In the genomic region with DNA sequence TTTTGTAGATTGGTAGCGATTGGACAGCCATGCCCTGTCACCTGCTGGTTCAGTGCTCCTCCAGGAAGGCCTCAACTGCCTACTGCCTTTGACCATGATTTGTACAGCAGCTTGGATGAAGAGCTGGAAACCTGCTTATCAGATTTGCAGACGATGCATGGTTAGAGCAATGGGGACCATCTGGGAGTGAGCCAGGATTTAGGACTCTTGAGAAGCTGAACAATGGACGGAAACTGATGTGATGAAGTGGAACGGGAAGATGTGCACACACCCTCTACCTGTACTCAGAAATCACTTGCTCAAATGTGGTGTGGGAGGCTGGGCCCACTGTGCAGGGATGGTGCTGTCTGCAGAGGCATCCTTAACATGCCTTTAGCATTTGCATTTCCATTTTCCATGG, we compare ENCODE assay signal across 12 cellular contexts. TPM values are rescaled to one million over a fixed set of nuclear protein-coding genes. Genes with fewer than 3 reads are reported as not detected.
DNase-seq lines count a peak whose midpoint lies in the region; ATAC-seq and TF ChIP-seq lines count a peak whose summit lies in the region.
"Had no signal": no experiment of that assay in that cellular context is flagged by ENCODE, and none has a peak within 500 bp of the region (broad histone marks: within the 10 kb centered on the region; RNA-seq: fewer than 3 reads in every experiment).

No MANE protein-coding gene starts in this region.

- CTCF ChIA-PET in activated CD4-positive, alpha-beta T cell treated with anti-CD3 and anti-CD28 coated beads, Interleukin-2, amount 10 ng/mL, durations not matched to agents 7 days and 5 days (lab: Charles Lee) = interaction anchor here (1.1 to 1.8 kb wide), 3 partner anchors 10 to 16 kb away, joined by 3 to 6 read pairs (median 3); no protein-coding TSS in a partner anchor
- CTCF ChIA-PET in activated CD8-positive, alpha-beta T cell treated with anti-CD3 and anti-CD28 coated beads for 36 hours (lab: Charles Lee) = interaction anchor here (0.9 kb wide), 1 partner anchor 24 kb away, joined by 3 read pairs; no protein-coding TSS in a partner anchor
- CTCF ChIA-PET in SK-N-SH (lab: Yijun Ruan, JAX) = no interaction called here

- H3K4me3 ChIP-seq in SK-N-SH (ENCODE audit: low read depth in 2 of 2, low read length in 1 of 2) = no peak overlapping the region
- H3K4me3 ChIP-seq: lung, SJCRH30, vagina had no signal

- TF ChIP-seq RAD21 in SK-N-SH (IDR thresholded peaks at IDR 0.05; ENCODE audit: low read length) = no peak

- no peak overlapping the region for H2AFZ ChIP-seq in SK-N-SH (ENCODE audit: low read depth)

- no peaks in the 10 kb centered on the region for H3K27me3 Mint-ChIP-seq in activated CD4-positive, alpha-beta T cell treated with anti-CD3 and anti-CD28 coated beads, Interleukin-2, amount 10 ng/mL, durations not matched to agents 7 days and 5 days
- H3K27me3 Mint-ChIP-seq in activated CD8-positive, alpha-beta T cell treated with anti-CD3 and anti-CD28 coated beads for 36 hours = no peaks in the 10 kb centered on the region
- H3K27me3 Mint-ChIP-seq in natural killer cell (ENCODE audit: low read depth in 2 of 2) = no peaks in the 10 kb centered on the region

- H4K20me1 ChIP-seq in SK-N-SH (ENCODE audit: insufficient read depth) = peaks cover 75% of the 10 kb centered on the region

- H3K27ac Mint-ChIP-seq in activated CD4-positive, alpha-beta T cell treated with anti-CD3 and anti-CD28 coated beads, Interleukin-2, amount 10 ng/mL, durations not matched to agents 7 days and 5 days = peak overlapping the region; percentile 93
- H3K27ac Mint-ChIP-seq in activated CD8-positive, alpha-beta T cell treated with anti-CD3 and anti-CD28 coated beads for 36 hours = peak overlapping the region; percentile 93
- peak overlapping the region; percentile 91 to 93 for H3K27ac Mint-ChIP-seq in natural killer cell

- peaks cover 4% of the 10 kb centered on the region for H3K9me3 Mint-ChIP-seq in activated CD4-positive, alpha-beta T cell treated with anti-CD3 and anti-CD28 coated beads, Interleukin-2, amount 10 ng/mL, durations not matched to agents 7 days and 5 days
- no peaks in the 10 kb centered on the region for H3K9me3 Mint-ChIP-seq in activated CD8-positive, alpha-beta T cell treated with anti-CD3 and anti-CD28 coated beads for 36 hours
- H3K9me3 Mint-ChIP-seq in natural killer cell = no peaks in the 10 kb centered on the region

- intact Hi-C loops in activated CD8-positive, alpha-beta T cell treated with anti-CD3 and anti-CD28 coated beads for 36 hours (cut with micrococcal nuclease) = no loop called here
- intact Hi-C loops in natural killer cell (cut with micrococcal nuclease) = no loop called here

- no peaks in the 10 kb centered on the region for H3K36me3 ChIP-seq in SK-N-SH (replicated peaks in 1 of 2; ENCODE audit: control insufficient read depth in 1 of 2, insufficient read depth in 2 of 2, low read length in 1 of 2)
- H3K36me3 ChIP-seq: SJCRH30, vagina had no signal

- no peak for TF ChIP-seq CTCF in activated CD8-positive, alpha-beta T cell treated with anti-CD3 and anti-CD28 coated beads for 36 hours (IDR thresholded peaks at IDR 0.05)
- TF ChIP-seq CTCF in natural killer cell (IDR thresholded peaks at IDR 0.05) (no peak), SK-N-SH (IDR thresholded peaks at IDR 0.05) (no peak)

- H3K4me3 Mint-ChIP-seq in activated CD4-positive, alpha-beta T cell treated with anti-CD3 and anti-CD28 coated beads, Interleukin-2, amount 10 ng/mL, durations not matched to agents 7 days and 5 days = peak overlapping the region; percentile 23
- no peak overlapping the region for H3K4me3 Mint-ChIP-seq in activated CD8-positive, alpha-beta T cell treated with anti-CD3 and anti-CD28 coated beads for 36 hours
- no peak overlapping the region for H3K4me3 Mint-ChIP-seq in natural killer cell

- H3F3A ChIP-seq in SK-N-SH (replicated peaks; ENCODE audit: insufficient read depth) = no peaks in the 10 kb centered on the region

- H3K27ac ChIP-seq in SK-N-SH (ENCODE audit: low read depth in 2 of 2, low read length in 1 of 2) = no peak overlapping the region
- H3K27ac ChIP-seq: SJCRH30, vagina, VCaP had no signal

- 91% methylated on average over 4 of the region's 4 CpGs for WGBS in SK-N-SH (ENCODE audit: low lambda C conversion rate)

- no peaks in the 10 kb centered on the region for H3K9me2 ChIP-seq in SK-N-SH

- H3K36me3 Mint-ChIP-seq in activated CD4-positive, alpha-beta T cell treated with anti-CD3 and anti-CD28 coated beads, Interleukin-2, amount 10 ng/mL, durations not matched to agents 7 days and 5 days (ENCODE audit: low read depth) = peaks cover 64% of the 10 kb centered on the region
- H3K36me3 Mint-ChIP-seq in activated CD8-positive, alpha-beta T cell treated with anti-CD3 and anti-CD28 coated beads for 36 hours (ENCODE audit: low read depth) = peaks cover 69% of the 10 kb centered on the region
- H3K36me3 Mint-ChIP-seq in natural killer cell = no peaks in the 10 kb centered on the region

- no peaks in the 10 kb centered on the region for H3K9me3 ChIP-seq in SK-N-SH
- H3K9me3 ChIP-seq: SJCRH30, vagina had no signal

- peaks cover 94% of the 10 kb centered on the region for H3K4me1 Mint-ChIP-seq in activated CD4-positive, alpha-beta T cell treated with anti-CD3 and anti-CD28 coated beads, Interleukin-2, amount 10 ng/mL, durations not matched to agents 7 days and 5 days
- peaks cover 97% of the 10 kb centered on the region for H3K4me1 Mint-ChIP-seq in activated CD8-positive, alpha-beta T cell treated with anti-CD3 and anti-CD28 coated beads for 36 hours (ENCODE audit: low read depth)
- peaks cover 82 to 90% of the 10 kb centered on the region in 2 donors for H3K4me1 Mint-ChIP-seq in natural killer cell

- peaks cover 82% of the 10 kb centered on the region for H3K79me2 ChIP-seq in SK-N-SH (ENCODE audit: insufficient read depth)

- H3K4me2 ChIP-seq in SK-N-SH = no peak overlapping the region

- no peak overlapping the region for H3K9ac ChIP-seq in SK-N-SH

- H3K27me3 ChIP-seq in SK-N-SH (ENCODE audit: insufficient read depth) = no peaks in the 10 kb centered on the region
- H3K27me3 ChIP-seq: SJCRH30, vagina had no signal

- POLR2A ChIA-PET in activated CD4-positive, alpha-beta T cell treated with anti-CD3 and anti-CD28 coated beads, Interleukin-2, amount 10 ng/mL, durations not matched to agents 7 days and 5 days (lab: Charles Lee) = no interaction called here
- POLR2A ChIA-PET in activated CD8-positive, alpha-beta T cell treated with anti-CD3 and anti-CD28 coated beads for 36 hours (lab: Charles Lee) = interaction anchor here (0.7 to 1.8 kb wide), 7 partner anchors 10 to 358 kb away, joined by 3 to 7 read pairs (median 3); no protein-coding TSS in a partner anchor
- POLR2A ChIA-PET in SK-N-SH (lab: Yijun Ruan, JAX) = no interaction called here

- no peak for TF ChIP-seq EP300 in SK-N-SH (IDR thresholded peaks at IDR 0.05; ENCODE audit: borderline replicate concordance in 1 of 2, low read depth in 1 of 2, low read length in 1 of 2)

- ATAC-seq in activated CD8-positive, alpha-beta T cell treated with anti-CD3 and anti-CD28 coated beads for 36 hours = no peak
- no peak for ATAC-seq in natural killer cell

- H3K4me1 ChIP-seq in SK-N-SH (ENCODE audit: control insufficient read depth in 1 of 2, insufficient read depth in 2 of 2, low read depth in 1 of 2, low read length in 1 of 2) = peaks cover 27 to 43% of the 10 kb centered on the region in 2 experiments; a peak in 3 of 4 replicates

- no peak for DNase-seq in activated CD4-positive, alpha-beta T cell treated with anti-CD3 and anti-CD28 coated beads, Interleukin-2, amount 10 ng/mL, durations not matched to agents 7 days and 5 days
- no peak for DNase-seq in activated CD4-positive, alpha-beta T cell treated with anti-CD3 and anti-CD28 coated beads for 1 hour
- DNase-seq in DMS79 treated with DMSO at 0.1 percent for 48 hours (lab: John Stamatoyannopoulos, UW) = peak; percentile 75
- no peak for DNase-seq in activated CD8-positive, alpha-beta T cell treated with anti-CD3 and anti-CD28 coated beads for 36 hours
- no peak for DNase-seq in natural killer cell
- DNase-seq in NCI-H2081 treated with DMSO at 0.1 percent for 48 hours (lab: John Stamatoyannopoulos, UW) = no peak
- DNase-seq in NCI-H526 treated with DMSO at 0.1 percent for 48 hours (lab: John Stamatoyannopoulos, UW) = no peak
- DNase-seq in SK-N-SH = no peak
- DNase-seq: SJCRH30 had no signal

TF ChIP-seq in SK-N-SH, 30 proteins besides CTCF, POLR2A, EP300 and RAD21:
- TF ChIP-seq FOSL2 (IDR thresholded peaks at IDR 0.05; ENCODE audit: borderline replicate concordance, low read depth) (no peak), JUND (IDR thresholded peaks at IDR 0.05) (no peak), GATA2 (CRISPR knock-in tag; IDR thresholded peaks at IDR 0.05) (no peak), SIN3A (IDR thresholded peaks at IDR 0.05; ENCODE audit: borderline replicate concordance, low read depth, low read length) (no peak), YY1 (IDR thresholded peaks at IDR 0.05; ENCODE audit: low read depth) (no peak), MXI1 (IDR thresholded peaks at IDR 0.05; ENCODE audit: low read depth, low read length) (no peak)
- TF ChIP-seq, protein P1, sequence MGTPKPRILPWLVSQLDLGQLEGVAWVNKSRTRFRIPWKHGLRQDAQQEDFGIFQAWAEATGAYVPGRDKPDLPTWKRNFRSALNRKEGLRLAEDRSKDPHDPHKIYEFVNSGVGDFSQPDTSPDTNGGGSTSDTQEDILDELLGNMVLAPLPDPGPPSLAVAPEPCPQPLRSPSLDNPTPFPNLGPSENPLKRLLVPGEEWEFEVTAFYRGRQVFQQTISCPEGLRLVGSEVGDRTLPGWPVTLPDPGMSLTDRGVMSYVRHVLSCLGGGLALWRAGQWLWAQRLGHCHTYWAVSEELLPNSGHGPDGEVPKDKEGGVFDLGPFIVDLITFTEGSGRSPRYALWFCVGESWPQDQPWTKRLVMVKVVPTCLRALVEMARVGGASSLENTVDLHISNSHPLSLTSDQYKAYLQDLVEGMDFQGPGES (IDR thresholded peaks at IDR 0.05; ENCODE audit: low read depth, low read length) = no peak

RNA-seq across cellular contexts. Expression of a gene that starts 57.2 kb away (rescaled TPM):
- 10 to 100 TPM; 73.3 to 84.1 TPM for total RNA-seq in activated CD4-positive, alpha-beta T cell treated with anti-CD3 and anti-CD28 coated beads, Interleukin-2, amount 10 ng/mL, durations not matched to agents 7 days and 5 days
- 10 to 100 TPM; 68.3 to 69.7 TPM for total RNA-seq in activated CD8-positive, alpha-beta T cell treated with anti-CD3 and anti-CD28 coated beads for 36 hours
- total RNA-seq in natural killer cell = 10 to 100 TPM; 34.1 to 50.8 (median 43.0) TPM
- 31.9 and 42.8 TPM in 2 replicates for polyA plus RNA-seq in SK-N-SH (2012; rRNA removed)
- polyA plus RNA-seq in SK-N-SH (2012; cell fraction: cytosol; rRNA removed) = 32.8 and 43.8 TPM in 2 replicates
- 9.3 and 13.0 TPM in 2 replicates for polyA plus RNA-seq in SK-N-SH (2012; cell fraction: nucleus; rRNA removed)
